8 cellular contexts compared by ENCODE assay signal in genomic region chr1:145425436-145426029, GRCh38. TPM values are rescaled to one million over a fixed set of nuclear protein-coding genes. Genes with fewer than 3 reads are reported as not detected.
DNase-seq lines count a peak whose midpoint lies in the region; ATAC-seq, FAIRE-seq and TF ChIP-seq lines count a peak whose summit lies in the region.

A gene with protein sequence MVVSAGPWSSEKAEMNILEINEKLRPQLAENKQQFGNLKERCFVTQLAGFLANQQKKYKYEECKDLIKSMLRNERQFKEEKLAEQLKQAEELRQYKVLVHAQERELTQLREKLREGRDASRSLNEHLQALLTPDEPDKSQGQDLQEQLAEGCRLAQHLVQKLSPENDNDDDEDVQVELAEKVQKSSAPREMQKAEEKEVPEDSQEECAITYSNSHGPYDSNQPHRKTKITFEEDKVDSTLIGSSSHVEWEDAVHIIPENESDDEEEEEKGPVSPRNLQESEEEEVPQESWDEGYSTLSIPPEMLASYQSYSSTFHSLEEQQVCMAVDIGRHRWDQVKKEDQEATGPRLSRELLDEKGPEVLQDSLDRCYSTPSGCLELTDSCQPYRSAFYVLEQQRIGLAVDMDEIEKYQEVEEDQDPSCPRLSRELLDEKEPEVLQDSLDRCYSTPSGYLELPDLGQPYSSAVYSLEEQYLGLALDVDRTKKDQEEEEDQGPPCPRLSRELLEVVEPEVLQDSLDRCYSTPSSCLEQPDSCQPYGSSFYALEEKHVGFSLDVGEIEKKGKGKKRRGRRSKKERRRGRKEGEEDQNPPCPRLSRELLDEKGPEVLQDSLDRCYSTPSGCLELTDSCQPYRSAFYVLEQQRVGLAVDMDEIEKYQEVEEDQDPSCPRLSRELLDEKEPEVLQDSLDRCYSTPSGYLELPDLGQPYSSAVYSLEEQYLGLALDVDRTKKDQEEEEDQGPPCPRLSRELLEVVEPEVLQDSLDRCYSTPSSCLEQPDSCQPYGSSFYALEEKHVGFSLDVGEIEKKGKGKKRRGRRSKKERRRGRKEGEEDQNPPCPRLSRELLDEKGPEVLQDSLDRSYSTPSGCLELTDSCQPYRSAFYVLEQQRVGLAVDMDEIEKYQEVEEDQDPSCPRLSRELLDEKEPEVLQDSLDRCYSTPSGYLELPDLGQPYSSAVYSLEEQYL (N-terminal part only) (minus strand): TSS chr1:145425603. CDS start chr1:145405272, 20,331 bp downstream.

- CTCF ChIA-PET in H1 (lab: Charles Lee; ENCODE audit: partially characterized antibody), result no interaction called here

- no peak within 1 kb of the TSS for H3K56ac ChIP-seq in H1 (replicated peaks; ENCODE audit: insufficient read length, low read depth, low read length)

- ATAC-seq in GM19397 (IDR thresholded peaks at IDR 0.05; ENCODE audit: unreplicated experiment), result peak; percentile 97
- ATAC-seq in HG03558 (IDR thresholded peaks at IDR 0.05; ENCODE audit: extremely low read depth, unreplicated experiment), result peak; percentile 82

- no peak within 1 kb of the TSS for H4K5ac ChIP-seq in H1 (ENCODE audit: insufficient read length, low read depth, low read length)

- H3K4me1 ChIP-seq in H1 (replicated peaks in 1 of 4; ENCODE audit: control insufficient read depth in 3 of 4, insufficient read depth in 4 of 4, low read length in 3 of 4) (no peaks in the 10 kb centered on the region), mesodermal cell (ENCODE audit: control insufficient read depth, insufficient read depth, low read length, poor library complexity, severe bottlenecking) (peaks cover 7% of the 10 kb centered on the region)

- H3K9me3 ChIP-seq in H1 (ENCODE audit: insufficient read depth in 2 of 2, low read depth in 1 of 2, low read length in 1 of 2) (no peaks in the 10 kb centered on the region), mesodermal cell (ENCODE audit: control insufficient read depth, low read length) (peaks cover 3% of the 10 kb centered on the region)

- H3K79me2 ChIP-seq in H1 (ENCODE audit: control insufficient read depth in 1 of 2, insufficient read depth in 2 of 2, low read length in 2 of 2), result no peaks in the 10 kb centered on the region

- no peak within 1 kb of the TSS for H3K14ac ChIP-seq in H1 (ENCODE audit: insufficient read length)

- no peak within 1 kb of the TSS for H2BK5ac ChIP-seq in H1 (ENCODE audit: low read depth, low read length)

- H3K36me3 ChIP-seq in H1 (ENCODE audit: control insufficient read depth in 2 of 4, insufficient read depth in 4 of 4, low read length in 3 of 4) (no peaks in the 10 kb centered on the region), mesodermal cell (ENCODE audit: control insufficient read depth, insufficient read depth, low read length) (no peaks in the 10 kb centered on the region)

- H3K27me3 ChIP-seq in H1 (replicated peaks in 1 of 4; ENCODE audit: control insufficient read depth in 3 of 4, extremely low read depth in 1 of 4, insufficient read depth in 3 of 4, low read length in 3 of 4), result peaks cover 18 to 48% (median 36%) of the 10 kb centered on the region in 4 experiments

- H2BK120ac ChIP-seq in H1 (replicated peaks; ENCODE audit: low read depth, low read length), result no peak within 1 kb of the TSS

- peaks cover 46 to 60% (median 53%) of the 10 kb centered on the region in 3 donors for H3K27me3 Mint-ChIP-seq in CD14-positive monocyte (ENCODE audit: low read depth in 3 of 3)

- H2AFZ ChIP-seq in H1 (ENCODE audit: low read length), result no peak within 1 kb of the TSS

- no peak within 1 kb of the TSS for H2BK15ac ChIP-seq in H1 (ENCODE audit: low read length)

- H3K4me3 ChIP-seq in H1 (ENCODE audit: extremely low read depth in 1 of 4, insufficient read depth in 2 of 4, low read depth in 3 of 4, low read length in 4 of 4) (peak within 1 kb of the TSS; percentile 40 to 64 (median 52)), mesodermal cell (ENCODE audit: extremely low read depth, insufficient read depth, low read length, poor library complexity, severe bottlenecking) (peak within 1 kb of the TSS; percentile 52)

- no peak for TF ChIP-seq EP300 in H1 (IDR thresholded peaks at IDR 0.05; ENCODE audit: borderline replicate concordance in 1 of 2, low read depth in 2 of 2, low read length in 2 of 2)

- H3K9ac ChIP-seq in H1 (replicated peaks in 1 of 4; ENCODE audit: extremely low read depth in 1 of 4, low read depth in 3 of 4, low read length in 3 of 4), result no peak within 1 kb of the TSS

- TF ChIP-seq POLR2A in H1 (IDR thresholded peaks at IDR 0.05; ENCODE audit: control extremely low read depth in 1 of 2, low read depth in 2 of 2, low read length in 2 of 2), result no peak

- H3K23ac ChIP-seq in H1 (ENCODE audit: insufficient read length), result no peak within 1 kb of the TSS

- no peak within 1 kb of the TSS for H2BK12ac ChIP-seq in H1 (ENCODE audit: low read depth, low read length)

- peak within 1 kb of the TSS in 5 of 7 donors; percentile 11 to 90 (median 87) for H3K27ac Mint-ChIP-seq in CD14-positive monocyte

- no peak within 1 kb of the TSS for H2AK5ac ChIP-seq in H1 (ENCODE audit: low read depth, low read length)

- WGBS in H1 (ENCODE audit: extremely low coverage in 1 of 2, insufficient coverage in 1 of 2, insufficient read length in 1 of 2, insufficient replicate concordance in 2 of 2, low coverage in 1 of 2, low lambda C conversion rate in 2 of 2, missing lambda C conversion rate in 1 of 2), 2 experiments, result 2% methylated on average over 41 of the region's 50 CpGs; no CpG with 5 or more reads in 1 of the 2 experiments
- WGBS in mesodermal cell (ENCODE audit: insufficient coverage in 2 of 2), 2 experiments, result 0% methylated on average over 25 to 29 of the region's 50 CpGs

- peaks cover 3 to 10% of the 10 kb centered on the region in 2 donors for H3K36me3 Mint-ChIP-seq in CD14-positive monocyte

- H3K27ac ChIP-seq in H1 (ENCODE audit: low read depth, low read length) (no peak within 1 kb of the TSS), mesodermal cell (ENCODE audit: low read depth, low read length, severe bottlenecking) (no peak within 1 kb of the TSS)

- H4K20me1 ChIP-seq in H1 (replicated peaks in 1 of 2; ENCODE audit: control insufficient read depth in 1 of 2, insufficient read depth in 2 of 2, low read length in 2 of 2), result no peaks in the 10 kb centered on the region

- intact Hi-C loops in CD14-positive monocyte (cut with micrococcal nuclease), result no loop called here

- H3K23me2 ChIP-seq in H1 (ENCODE audit: low read depth, low read length), result no peaks in the 10 kb centered on the region; the same call in 1 of the 2 replicates

- H3K4me1 Mint-ChIP-seq in CD14-positive monocyte, result peaks cover 13% of the 10 kb centered on the region

- peak within 1 kb of the TSS; percentile 99 for H3K4me3 Mint-ChIP-seq in CD14-positive monocyte

- H4K8ac ChIP-seq in H1 (ENCODE audit: extremely low read depth, insufficient read depth, low read length), result no peak within 1 kb of the TSS; the same call in 1 of the 2 replicates

- no peak within 1 kb of the TSS for H4K91ac ChIP-seq in H1 (replicated peaks; ENCODE audit: insufficient read length, low read length)

- H2BK20ac ChIP-seq in H1 (ENCODE audit: low read length), result no peak within 1 kb of the TSS

- DNase-seq in CD14-positive monocyte (ENCODE audit: low spot score), result no peak
- DNase-seq in NCI-H82 treated with DMSO at 0.1 percent for 48 hours (lab: John Stamatoyannopoulos, UW; ENCODE audit: unreplicated experiment), result peak; percentile 87
- DNase-seq in activated CD8-positive, alpha-beta memory T cell treated with anti-CD3 and anti-CD28 coated beads for 4 hours (ENCODE audit: low read depth in 2 of 2), result peak; percentile 59 to 60
- peak; percentile 36 to 92 for DNase-seq in H1 (ENCODE audit: low read depth in 1 of 2, low spot score in 2 of 2)
- peak; percentile 64 for DNase-seq in stimulated activated CD8-positive, alpha-beta memory T cell treated with anti-CD3 and anti-CD28 coated beads, Interleukin-12 subunit alpha, Interleukin-12 subunit beta, amount 100 ng/mL, for 4 hours (ENCODE audit: low read depth)

- TF ChIP-seq RAD21 in H1 (IDR thresholded peaks at IDR 0.05 in 1 of 2, conservative IDR thresholded peaks at IDR 0.05 in 1 of 2; ENCODE audit: low read depth in 2 of 2, low read length in 2 of 2), result no peak; a peak in 1 of 4 replicates

- H3K9me3 Mint-ChIP-seq in CD14-positive monocyte, result peaks cover 20 to 31% (median 25%) of the 10 kb centered on the region in 7 donors

- H3K4me2 ChIP-seq in H1 (ENCODE audit: insufficient read depth in 1 of 2, low read depth in 2 of 2, low read length in 2 of 2), result peak within 1 kb of the TSS; percentile 39 to 70

- no peaks in the 10 kb centered on the region for H3K79me1 ChIP-seq in H1 (ENCODE audit: low read depth, low read length)

- no peak for TF ChIP-seq CTCF in CD14-positive monocyte (IDR thresholded peaks at IDR 0.05)
- no peak for TF ChIP-seq CTCF in H1 (IDR thresholded peaks at IDR 0.05; ENCODE audit: control extremely low read depth in 1 of 3, insufficient read depth in 1 of 3, low read depth in 1 of 3, low read length in 3 of 3)

- H3K18ac ChIP-seq in H1 (ENCODE audit: extremely low read depth, low read length), result no peak within 1 kb of the TSS; the same call in 1 of the 2 replicates

- FAIRE-seq in H1 (lab: Jason Lieb, UNC), result no peak

- H3K4ac ChIP-seq in H1 (replicated peaks; ENCODE audit: insufficient read length, low read depth, low read length), result no peak within 1 kb of the TSS

- POLR2A ChIA-PET in H1 (lab: Charles Lee; ENCODE audit: partially characterized antibody), result interaction anchor here (1.4 kb wide), 1 partner anchor 144 kb away, joined by 8 read pairs; no protein-coding TSS in a partner anchor

TF ChIP-seq in H1, 55 proteins besides CTCF, POLR2A, EP300 and RAD21 (continues in another document):
- TF ChIP-seq NRF1 (IDR thresholded peaks at IDR 0.05; ENCODE audit: low read depth, low read length) (peak; percentile 84), CBX8 (IDR thresholded peaks at IDR 0.05; ENCODE audit: borderline replicate concordance, low read depth, low read length) (no peak), HDAC2 (IDR thresholded peaks at IDR 0.05; ENCODE audit: borderline replicate concordance in 1 of 2, low read depth in 2 of 2, low read length in 2 of 2) (no peak), PHF8 (conservative IDR thresholded peaks at IDR 0.05; ENCODE audit: low read depth, low read length) (no peak)

RNA-seq across cellular contexts. Expression of the gene that starts here (rescaled TPM):
- polyA plus RNA-seq in CD14-positive monocyte (not detected), H1 (2011; rRNA removed) (0.27 and 0.42 TPM in 2 replicates)
- total RNA-seq in H1 (2021; fragmentation: NEBNext Ultra II Directional; extraction: Animal tissue kit (Norgen Biotek cat#: 25700)), result 0.31 and 0.37 TPM in 2 replicates
- 0.28 TPM for polyA plus RNA-seq in H1 (2011; cell fraction: cytosol; rRNA removed)
- 1.2 TPM for polyA plus RNA-seq in H1 (2011; cell fraction: nucleus; rRNA removed)
- polyA plus RNA-seq in H1 (2012, experiment 1 of 2), result 0.37 to 0.54 TPM (median 0.43 TPM) in 4 replicates
- polyA plus RNA-seq in H1 (2012, experiment 2 of 2), result 0.10 TPM
- 0.10 TPM for polyA plus RNA-seq in H1 (2013, experiment 1 of 2)
- 0.11 TPM for polyA plus RNA-seq in H1 (2013, experiment 2 of 2)
- 0.85 and 0.98 TPM in 2 replicates for polyA minus RNA-seq in H1 (2011; rRNA and poly(A)+ RNA removed)
- 0.73 TPM for polyA minus RNA-seq in H1 (2011; cell fraction: cytosol; rRNA and poly(A)+ RNA removed)
- 1.3 TPM for polyA minus RNA-seq in H1 (2011; cell fraction: nucleus; rRNA and poly(A)+ RNA removed)
- 1.7 TPM for polyA plus RNA-seq in mesodermal cell (2013, experiment 1 of 2)
- polyA plus RNA-seq in mesodermal cell (2013, experiment 2 of 2), result 0.86 TPM
